In the genomic region with DNA sequence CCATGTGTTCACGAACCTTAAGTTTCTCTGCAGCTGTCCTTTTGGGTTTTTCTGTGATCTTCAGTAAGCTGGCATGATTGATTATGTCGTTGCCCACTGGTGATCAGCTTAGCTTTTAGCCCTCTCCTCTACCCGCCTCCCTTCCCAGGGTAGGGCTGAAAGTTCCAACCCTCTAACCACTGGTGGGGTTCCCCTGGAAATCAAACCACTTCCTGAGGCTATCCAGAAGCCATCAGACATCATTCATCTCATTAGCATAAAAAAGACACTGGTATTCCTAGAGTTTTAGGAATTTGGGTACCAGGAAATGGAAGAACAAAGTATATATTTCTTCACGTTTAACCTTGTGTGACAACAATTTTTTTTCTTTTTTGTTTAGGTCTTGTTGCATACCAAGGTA, we compare ENCODE assay signal across 20 cellular contexts. TPM values are rescaled to one million over a fixed set of nuclear protein-coding genes. Genes with fewer than 3 reads are reported as not detected.
DNase-seq lines count a peak whose midpoint lies in the region; ATAC-seq and TF ChIP-seq lines count a peak whose summit lies in the region.
"Had no signal": no experiment of that assay in that cellular context is flagged by ENCODE, and none has a peak within 500 bp of the region (broad histone marks: within the 10 kb centered on the region; RNA-seq: fewer than 3 reads in every experiment).

No MANE protein-coding gene starts in this region.

- H2BK120ac ChIP-seq in H9 (ENCODE audit: low read depth, low read length, poor library complexity, severe bottlenecking) (no peak overlapping the region), mesenchymal stem cell (ENCODE audit: low read depth, low read length) (no peak overlapping the region)

- H3K36me3 ChIP-seq in mesenchymal stem cell (ENCODE audit: control insufficient read depth in 1 of 2, insufficient read depth in 2 of 2, low read depth in 1 of 2, low read length in 2 of 2) = peaks cover 22 to 52% of the 10 kb centered on the region in 2 experiments
- H3K36me3 ChIP-seq: ovary had no signal

- H4K20me1 ChIP-seq in H9 (ENCODE audit: control insufficient read depth, insufficient read depth, insufficient read length) = no peaks in the 10 kb centered on the region

- H2BK15ac ChIP-seq in H9 (ENCODE audit: low read depth, low read length) (no peak overlapping the region), mesenchymal stem cell (ENCODE audit: low read depth, poor library complexity, severe bottlenecking) (no peak overlapping the region)

- no peak overlapping the region for H3K4me3 ChIP-seq in mesenchymal stem cell (ENCODE audit: insufficient read depth in 1 of 2, low read depth in 1 of 2, low read length in 2 of 2)
- H3K4me3 ChIP-seq: A549, ovary, vagina had no signal

- intact Hi-C loops in activated CD4-positive, alpha-beta T cell treated with anti-CD3 and anti-CD28 coated beads, Interleukin-2, amount 10 ng/mL, durations not matched to agents 24 days and 14 days (cut with micrococcal nuclease) = no loop called here

- H4K5ac ChIP-seq in H9 (ENCODE audit: insufficient read length, low read depth, low read length) = no peak overlapping the region

- peaks cover 19% of the 10 kb centered on the region for H3K9me3 Mint-ChIP-seq in activated CD4-positive, alpha-beta T cell treated with anti-CD3 and anti-CD28 coated beads, Interleukin-2, amount 10 ng/mL, durations not matched to agents 24 days and 14 days
- H3K9me3 Mint-ChIP-seq in H9 = peaks cover 43 to 53% of the 10 kb centered on the region in 2 experiments
- peaks cover 10% of the 10 kb centered on the region for H3K9me3 Mint-ChIP-seq in chondrocyte (ENCODE audit: low read depth)

- H3K9me3 ChIP-seq in H9 (ENCODE audit: control insufficient read depth, low read depth, low read length) = peaks cover 25% of the 10 kb centered on the region
- H3K9me3 ChIP-seq in mesenchymal stem cell (ENCODE audit: control insufficient read depth, low read length) = peaks cover 58% of the 10 kb centered on the region

- no peaks in the 10 kb centered on the region for H3K27me3 ChIP-seq in H9 (ENCODE audit: insufficient read depth, low read length)
- no peaks in the 10 kb centered on the region for H3K27me3 ChIP-seq in mesenchymal stem cell (ENCODE audit: control insufficient read depth in 1 of 2, insufficient read depth in 1 of 2, low read length in 2 of 2)
- H3K27me3 ChIP-seq: ovary, vagina had no signal

- DNase-seq in activated CD4-positive, alpha-beta T cell treated with anti-CD3 and anti-CD28 coated beads, Interleukin-2, amount 10 ng/mL, durations not matched to agents 24 days and 14 days = no peak
- no peak for DNase-seq in activated CD4-positive, alpha-beta T cell treated with anti-CD3 and anti-CD28 coated beads, Interleukin-2, amount 50 U/mL, for 48 hours
- peak; percentile 79 for DNase-seq in H9
- no peak for DNase-seq in chondrocyte (ENCODE audit: low spot score)
- peak; percentile 21 for DNase-seq in mesenchymal stem cell
- DNase-seq in hypothalamus (lab: John Stamatoyannopoulos, UW) = no peak
- no peak for DNase-seq in NOMO-1 (lab: John Stamatoyannopoulos, UW; ENCODE audit: unreplicated experiment in 2 of 2)
- DNase-seq: activated CD4-positive, alpha-beta T cell treated with anti-CD3 and anti-CD28 coated beads for 48 hours; activated naive CD4-positive, alpha-beta T cell treated with anti-CD3 and anti-CD28 coated beads, Interleukin-2, amount 50 U/mL, for 16 hours; activated T-cell treated with anti-CD3 and anti-CD28 coated beads, Interleukin-2, amount 50 U/mL, for 1 hour; effector memory CD8-positive, alpha-beta T cell; EL; naive B cell; NCI-H1105 treated with DMSO at 0.1 percent for 48 hours; NCI-H2081 treated with DMSO at 0.1 percent for 48 hours; ovary; right cardiac atrium had no signal

- H3K4ac ChIP-seq in H9 (ENCODE audit: low read depth, low read length) (no peak overlapping the region), mesenchymal stem cell (ENCODE audit: low read depth in 1 of 2, low read length in 2 of 2) (no peak overlapping the region)

- H3K9ac ChIP-seq in H9 (ENCODE audit: extremely low read depth, insufficient read length, low read length) (no peak overlapping the region), mesenchymal stem cell (ENCODE audit: low read length) (no peak overlapping the region)

- no CpG with 5 or more reads among the region's 4 CpGs for WGBS in H9 (ENCODE audit: extremely low coverage, insufficient read length, low lambda C conversion rate)
- 92% methylated on average over 3 of the region's 4 CpGs for WGBS in mesenchymal stem cell

- H3K56ac ChIP-seq in H9 (ENCODE audit: insufficient read length, low read depth, low read length) = no peak overlapping the region

- H3K4me1 ChIP-seq in H9 (ENCODE audit: insufficient read depth, low read length) (peaks cover 3% of the 10 kb centered on the region; the same call in 1 of the 2 replicates), mesenchymal stem cell (ENCODE audit: control insufficient read depth, insufficient read depth, low read depth, low read length) (no peaks in the 10 kb centered on the region)
- H3K4me1 ChIP-seq: A549 had no signal

- H3K36me3 Mint-ChIP-seq in activated CD4-positive, alpha-beta T cell treated with anti-CD3 and anti-CD28 coated beads, Interleukin-2, amount 10 ng/mL, durations not matched to agents 24 days and 14 days (ENCODE audit: low read depth) = peaks cover 73% of the 10 kb centered on the region
- peaks cover 70 to 81% (median 76%) of the 10 kb centered on the region in 3 experiments for H3K36me3 Mint-ChIP-seq in H9 (ENCODE audit: insufficient read depth in 1 of 3, low read depth in 3 of 3)
- peaks cover 14% of the 10 kb centered on the region for H3K36me3 Mint-ChIP-seq in chondrocyte (ENCODE audit: low read depth)

- H3K4me2 ChIP-seq in H9 (ENCODE audit: insufficient read depth, insufficient read length, low read length) (no peak overlapping the region), mesenchymal stem cell (ENCODE audit: low read length, poor library complexity, severe bottlenecking) (no peak overlapping the region)
- H3K4me2 ChIP-seq: A549 had no signal

- no peak overlapping the region for H4K8ac ChIP-seq in H9 (replicated peaks; ENCODE audit: insufficient read length, low read depth, low read length)
- H4K8ac ChIP-seq in mesenchymal stem cell (ENCODE audit: low read length) = no peak overlapping the region

- no peak overlapping the region for H2BK20ac ChIP-seq in H9 (ENCODE audit: low read depth, low read length, poor library complexity, severe bottlenecking)

- H3K4me1 Mint-ChIP-seq in activated CD4-positive, alpha-beta T cell treated with anti-CD3 and anti-CD28 coated beads, Interleukin-2, amount 10 ng/mL, durations not matched to agents 24 days and 14 days = peaks cover 13% of the 10 kb centered on the region
- H3K4me1 Mint-ChIP-seq in H9 = peaks cover 30 to 39% of the 10 kb centered on the region in 2 experiments
- H3K4me1 Mint-ChIP-seq in chondrocyte (ENCODE audit: low read depth) = peaks cover 26% of the 10 kb centered on the region

- no peak overlapping the region for H3T11ph ChIP-seq in H9 (ENCODE audit: low read length)

- H3K27ac Mint-ChIP-seq in activated CD4-positive, alpha-beta T cell treated with anti-CD3 and anti-CD28 coated beads, Interleukin-2, amount 10 ng/mL, durations not matched to agents 24 days and 14 days = peak overlapping the region; percentile 61
- peak overlapping the region; percentile 44 to 88 (median 86); a peak in 6 of 7 replicates for H3K27ac Mint-ChIP-seq in H9
- H3K27ac Mint-ChIP-seq in chondrocyte (ENCODE audit: unreplicated experiment) = peak overlapping the region; percentile 82

- H2BK5ac ChIP-seq in H9 (ENCODE audit: insufficient read length, low read length) (no peak overlapping the region), mesenchymal stem cell (ENCODE audit: low read depth, low read length, poor library complexity, severe bottlenecking) (no peak overlapping the region)

- H3K18ac ChIP-seq in H9 (ENCODE audit: insufficient read length, low read depth, low read length) = no peak overlapping the region
- H3K18ac ChIP-seq in mesenchymal stem cell (ENCODE audit: low read depth in 1 of 2, low read length in 2 of 2) = no peak overlapping the region

- H3K14ac ChIP-seq in H9 (ENCODE audit: insufficient read depth, low read length) (no peak overlapping the region), mesenchymal stem cell (ENCODE audit: low read length in 2 of 2) (no peak overlapping the region)

- H3K79me2 ChIP-seq in H9 (ENCODE audit: insufficient read depth, low read length) = peaks cover 49% of the 10 kb centered on the region; the same call in 1 of the 2 replicates

- ATAC-seq in HG03571 (IDR thresholded peaks at IDR 0.05; ENCODE audit: unreplicated experiment) = no peak
- ATAC-seq: A549; effector memory CD8-positive, alpha-beta T cell; right cardiac atrium had no signal

- H3K79me1 ChIP-seq in H9 (ENCODE audit: insufficient read depth, low read depth, low read length, poor library complexity, severe bottlenecking) (peaks cover 7% of the 10 kb centered on the region), mesenchymal stem cell (replicated peaks; ENCODE audit: low read length, poor library complexity, severe bottlenecking) (peaks cover 4% of the 10 kb centered on the region)

- no peaks in the 10 kb centered on the region for H3K23me2 ChIP-seq in H9 (ENCODE audit: insufficient read length, low read depth, low read length, poor library complexity, severe bottlenecking)

- H3K27ac ChIP-seq in H9 (ENCODE audit: insufficient read length, low read depth, low read length) (peak overlapping the region; percentile 89), mesenchymal stem cell (ENCODE audit: low read length, poor library complexity, severe bottlenecking) (no peak overlapping the region)
- H3K27ac ChIP-seq: A549, ovary, vagina had no signal

- peak overlapping the region; percentile 24 for H3K4me3 Mint-ChIP-seq in activated CD4-positive, alpha-beta T cell treated with anti-CD3 and anti-CD28 coated beads, Interleukin-2, amount 10 ng/mL, durations not matched to agents 24 days and 14 days
- H3K4me3 Mint-ChIP-seq in H9 = no peak overlapping the region
- no peak overlapping the region for H3K4me3 Mint-ChIP-seq in chondrocyte (ENCODE audit: unreplicated experiment)
- H3K4me3 Mint-ChIP-seq: effector memory CD8-positive, alpha-beta T cell; naive B cell had no signal

- H3K27me3 Mint-ChIP-seq in activated CD4-positive, alpha-beta T cell treated with anti-CD3 and anti-CD28 coated beads, Interleukin-2, amount 10 ng/mL, durations not matched to agents 24 days and 14 days = no peaks in the 10 kb centered on the region
- H3K27me3 Mint-ChIP-seq in H9 (ENCODE audit: low read depth) = no peaks in the 10 kb centered on the region
- no peaks in the 10 kb centered on the region for H3K27me3 Mint-ChIP-seq in chondrocyte (ENCODE audit: low read depth)
- H3K27me3 Mint-ChIP-seq: effector memory CD8-positive, alpha-beta T cell; naive B cell had no signal

- H2BK12ac ChIP-seq in H9 (ENCODE audit: insufficient read length, low read depth, low read length) (no peak overlapping the region), mesenchymal stem cell (ENCODE audit: low read length in 2 of 2) (no peak overlapping the region)

- H4K91ac ChIP-seq in H9 (ENCODE audit: insufficient read length, low read depth, low read length) = no peak overlapping the region
- no peak overlapping the region for H4K91ac ChIP-seq in mesenchymal stem cell (ENCODE audit: low read length)

- H3K23ac ChIP-seq in H9 (ENCODE audit: insufficient read length, low read depth, low read length) (no peak overlapping the region), mesenchymal stem cell (ENCODE audit: low read length in 2 of 2) (no peak overlapping the region)

- TF ChIP-seq CTCF in H9 (conservative IDR thresholded peaks at IDR 0.05) (no peak), chondrocyte (IDR thresholded peaks at IDR 0.05) (no peak)

- no peak overlapping the region for H2AK5ac ChIP-seq in H9 (ENCODE audit: insufficient read length, low read length)
- H2AK5ac ChIP-seq in mesenchymal stem cell (ENCODE audit: low read length, severe bottlenecking) = no peak overlapping the region

- H2AFZ ChIP-seq in H9 (ENCODE audit: low read length) (no peak overlapping the region), mesenchymal stem cell (ENCODE audit: low read depth, low read length) (no peak overlapping the region)

RNA-seq across cellular contexts. Expression of gene SPIN1, which starts 29.8 kb away (rescaled TPM):
- total RNA-seq in activated CD4-positive, alpha-beta T cell treated with anti-CD3 and anti-CD28 coated beads, Interleukin-2, amount 10 ng/mL, durations not matched to agents 24 days and 14 days = 29.5 and 31.4 TPM in 2 replicates
- total RNA-seq in H9 (2021) (136 and 139 TPM in 2 replicates), chondrocyte (94.9 to 110 TPM (median 103 TPM) in 3 replicates)
- polyA plus RNA-seq in mesenchymal stem cell (2013, experiment 1 of 2) = 51.2 TPM
- polyA plus RNA-seq in mesenchymal stem cell (2013, experiment 2 of 2) = 54.0 TPM

Comparison
In these comparisons a context has a peak if more than half of its experiments do, and no peak if none do; other contexts are left out.
1. DNase-seq: peak in H9 (single experiment) and mesenchymal stem cell (single experiment); none in activated CD4-positive, alpha-beta T cell treated with anti-CD3 and anti-CD28 coated beads, Interleukin-2, amount 10 ng/mL, durations not matched to agents 24 days and 14 days (single experiment), activated CD4-positive, alpha-beta T cell treated with anti-CD3 and anti-CD28 coated beads, Interleukin-2, amount 50 U/mL, for 48 hours (0 of 2), chondrocyte (single experiment), hypothalamus (0 of 51) and NOMO-1 (0 of 2).
2. Peak in every context shown above with its lines, with median percentiles within 50 percentile points of each other: H3K27ac Mint-ChIP-seq.